Comparison of ENCODE assay signal across 8 cellular contexts in genomic region chr16:9095171-9095570, GRCh38. TPM values are rescaled to one million over a fixed set of nuclear protein-coding genes. Genes with fewer than 3 reads are reported as not detected.
DNase-seq lines count a peak whose midpoint lies in the region; ATAC-seq and TF ChIP-seq lines count a peak whose summit lies in the region.

No MANE protein-coding gene starts in this region.

- peaks cover 61 to 80% (median 76%) of the 10 kb centered on the region in 6 donors for H3K4me1 ChIP-seq in spleen

- no peak overlapping the region for H3K27ac Mint-ChIP-seq in activated CD4-positive, alpha-beta T cell treated with anti-CD3 and anti-CD28 coated beads for 36 hours
- no peak overlapping the region for H3K27ac Mint-ChIP-seq in activated CD4-positive, alpha-beta memory T cell treated with anti-CD3 and anti-CD28 coated beads for 36 hours

- H3K36me3 ChIP-seq in spleen = peaks cover 0 to 66% (median 18%) of the 10 kb centered on the region in 6 donors

- peak overlapping the region in 4 of 8 donors; percentile 56 to 100 (median 79) for H3K27ac ChIP-seq in spleen

- WGBS in spleen, 5 donors = 10 to 39% (median 26%) methylated on average over 1 of the region's 1 CpG

- H3K4me3 ChIP-seq in foreskin fibroblast (ENCODE audit: low read depth in 1 of 2, low read length in 2 of 2) = peak overlapping the region; percentile 68 to 77
- H3K4me3 ChIP-seq in spleen = peak overlapping the region in 7 of 8 donors; percentile 63 to 96 (median 82)

- no peaks in the 10 kb centered on the region for H3K27me3 Mint-ChIP-seq in activated CD4-positive, alpha-beta T cell treated with anti-CD3 and anti-CD28 coated beads for 36 hours
- no peaks in the 10 kb centered on the region for H3K27me3 Mint-ChIP-seq in activated CD4-positive, alpha-beta memory T cell treated with anti-CD3 and anti-CD28 coated beads for 36 hours

- H3K4me1 Mint-ChIP-seq in activated CD4-positive, alpha-beta T cell treated with anti-CD3 and anti-CD28 coated beads for 36 hours = peaks cover 55% of the 10 kb centered on the region
- H3K4me1 Mint-ChIP-seq in activated CD4-positive, alpha-beta memory T cell treated with anti-CD3 and anti-CD28 coated beads for 36 hours (ENCODE audit: low read depth) = peaks cover 59% of the 10 kb centered on the region

- H3K36me3 Mint-ChIP-seq in activated CD4-positive, alpha-beta T cell treated with anti-CD3 and anti-CD28 coated beads for 36 hours (ENCODE audit: low read depth) = peaks cover 63% of the 10 kb centered on the region
- H3K36me3 Mint-ChIP-seq in activated CD4-positive, alpha-beta memory T cell treated with anti-CD3 and anti-CD28 coated beads for 36 hours = peaks cover 58% of the 10 kb centered on the region

- H3K9me3 Mint-ChIP-seq in activated CD4-positive, alpha-beta T cell treated with anti-CD3 and anti-CD28 coated beads for 36 hours (ENCODE audit: low read depth) = no peaks in the 10 kb centered on the region
- H3K9me3 Mint-ChIP-seq in activated CD4-positive, alpha-beta memory T cell treated with anti-CD3 and anti-CD28 coated beads for 36 hours = no peaks in the 10 kb centered on the region

- ATAC-seq in activated CD4-positive, alpha-beta T cell treated with anti-CD3 and anti-CD28 coated beads for 36 hours = no peak
- no peak for ATAC-seq in HG03045 (IDR thresholded peaks at IDR 0.05; ENCODE audit: unreplicated experiment)

- POLR2A ChIA-PET in activated CD4-positive, alpha-beta T cell treated with anti-CD3 and anti-CD28 coated beads for 36 hours (lab: Charles Lee) = no interaction called here
- POLR2A ChIA-PET in activated CD4-positive, alpha-beta memory T cell treated with anti-CD3 and anti-CD28 coated beads for 36 hours (lab: Charles Lee) = no interaction called here

- TF ChIP-seq CTCF in foreskin fibroblast (IDR thresholded peaks at IDR 0.05; ENCODE audit: low read depth, low read length) (no peak), spleen (IDR thresholded peaks at IDR 0.05 in 8 of 11, conservative IDR thresholded peaks at IDR 0.05 in 3 of 11) (no peak)

- peak overlapping the region; percentile 89 for H3K4me3 Mint-ChIP-seq in activated CD4-positive, alpha-beta T cell treated with anti-CD3 and anti-CD28 coated beads for 36 hours
- peak overlapping the region; percentile 38 for H3K4me3 Mint-ChIP-seq in activated CD4-positive, alpha-beta memory T cell treated with anti-CD3 and anti-CD28 coated beads for 36 hours

- CTCF ChIA-PET in activated CD4-positive, alpha-beta T cell treated with anti-CD3 and anti-CD28 coated beads for 36 hours (lab: Charles Lee) = no interaction called here
- CTCF ChIA-PET in activated CD4-positive, alpha-beta memory T cell treated with anti-CD3 and anti-CD28 coated beads for 36 hours (lab: Charles Lee) = no interaction called here

- no peaks in the 10 kb centered on the region for H3K27me3 ChIP-seq in spleen (replicated peaks in 1 of 7)

- intact Hi-C loops in activated CD4-positive, alpha-beta T cell treated with anti-CD3 and anti-CD28 coated beads for 36 hours (cut with DNase I, micrococcal nuclease) = no loop called here
- intact Hi-C loops in activated CD4-positive, alpha-beta memory T cell treated with anti-CD3 and anti-CD28 coated beads for 36 hours (cut with micrococcal nuclease) = no loop called here
- intact Hi-C loops in spleen (cut with DNase I; ENCODE audit: low total_unique reads) = loop anchor here (10.0 kb wide), 1 partner anchor 130 kb away; the partner anchor contains the start of gene USP7

- no peaks in the 10 kb centered on the region for H3K9me3 ChIP-seq in spleen

- DNase-seq in activated CD4-positive, alpha-beta T cell treated with anti-CD3 and anti-CD28 coated beads for 36 hours = no peak
- DNase-seq in activated CD4-positive, alpha-beta T cell treated with anti-CD3 and anti-CD28 coated beads for 1 hour = no peak
- no peak for DNase-seq in activated CD4-positive, alpha-beta memory T cell treated with anti-CD3 and anti-CD28 coated beads for 36 hours
- DNase-seq in foreskin fibroblast (no peak), spleen (no peak), H4 (ENCODE audit: low spot score) (no peak)
- no peak for DNase-seq in activated CD4-positive, CD25-positive, alpha-beta regulatory T cell treated with anti-CD3 and anti-CD28 coated beads, Interleukin-2, amount 50 U/mL, for 72 hours

- TF ChIP-seq POLR2A in spleen (IDR thresholded peaks at IDR 0.05) = no peak

RNA-seq across cellular contexts. Expression of gene HAPSTR1, which starts 3.7 kb away (rescaled TPM):
- total RNA-seq in activated CD4-positive, alpha-beta T cell treated with anti-CD3 and anti-CD28 coated beads for 36 hours = 10 to 100 TPM; 42.4 to 51.4 TPM
- 10 to 100 TPM; 47.1 to 49.1 TPM for total RNA-seq in activated CD4-positive, alpha-beta memory T cell treated with anti-CD3 and anti-CD28 coated beads for 36 hours
- 10 to 100 TPM; 60.0 to 84.1 (median 76.3) TPM for total RNA-seq in spleen
- polyA plus RNA-seq in spleen = 10 to 100 TPM in 1 of 3 donors, 1 to 10 TPM in 2; 7.3 to 15.0 (median 8.4) TPM
- 37.0 and 45.7 TPM in 2 replicates for total RNA-seq in H4 (2014; rRNA removed; shearing (Covaris generic))
